ENCODE assay signal across 21 cellular contexts in genomic region chr13:67042556-67042955, GRCh38.
"Had no signal": no experiment of that assay in that cellular context is flagged by ENCODE, and none has a peak within 500 bp of the region (broad histone marks: within the 10 kb centered on the region; RNA-seq: fewer than 3 reads in every experiment).

No MANE protein-coding gene starts in this region.

- ATAC-seq: esophagus mucosa; gastrocnemius medialis; left colon; left ventricle myocardium superior; naive thymus-derived CD4-positive, alpha-beta T cell; psoas muscle; sciatic nerve; stimulated activated memory B cell treated with anti-CD40 and anti-IgM and Interleukin-4, amounts not matched to agents 10 μg/mL and 1 μg/mL and 100 μg/mL, for 72 hours had no signal

- DNase-seq: cortex of kidney; effector memory CD4-positive, alpha-beta T cell; gastrocnemius medialis; glutamatergic neuron; immature natural killer cell; kidney; left colon; left ventricle myocardium superior; mesendoderm; naive thymus-derived CD4-positive, alpha-beta T cell; nephron progenitor cell; psoas muscle; spleen; stimulated activated CD4-positive, alpha-beta T cell treated with anti-CD3 and anti-CD28 coated beads, Interleukin-15, amount 100 ng/mL, for 24 hours; stimulated activated CD4-positive, alpha-beta T cell treated with anti-CD3 and anti-CD28 coated beads, Interleukin-1b, Interleukin-23, amount 100 ng/mL, for 48 hours; stimulated activated CD4-positive, alpha-beta T cell treated with anti-CD3 and anti-CD28 coated beads, Interleukin-4, amount 100 ng/mL, for 24 hours; trophoblast cell had no signal

- H3K27ac ChIP-seq: gastrocnemius medialis, parathyroid adenoma, psoas muscle, spleen had no signal
